1 cellular context compared by ENCODE assay signal in the genomic region with DNA sequence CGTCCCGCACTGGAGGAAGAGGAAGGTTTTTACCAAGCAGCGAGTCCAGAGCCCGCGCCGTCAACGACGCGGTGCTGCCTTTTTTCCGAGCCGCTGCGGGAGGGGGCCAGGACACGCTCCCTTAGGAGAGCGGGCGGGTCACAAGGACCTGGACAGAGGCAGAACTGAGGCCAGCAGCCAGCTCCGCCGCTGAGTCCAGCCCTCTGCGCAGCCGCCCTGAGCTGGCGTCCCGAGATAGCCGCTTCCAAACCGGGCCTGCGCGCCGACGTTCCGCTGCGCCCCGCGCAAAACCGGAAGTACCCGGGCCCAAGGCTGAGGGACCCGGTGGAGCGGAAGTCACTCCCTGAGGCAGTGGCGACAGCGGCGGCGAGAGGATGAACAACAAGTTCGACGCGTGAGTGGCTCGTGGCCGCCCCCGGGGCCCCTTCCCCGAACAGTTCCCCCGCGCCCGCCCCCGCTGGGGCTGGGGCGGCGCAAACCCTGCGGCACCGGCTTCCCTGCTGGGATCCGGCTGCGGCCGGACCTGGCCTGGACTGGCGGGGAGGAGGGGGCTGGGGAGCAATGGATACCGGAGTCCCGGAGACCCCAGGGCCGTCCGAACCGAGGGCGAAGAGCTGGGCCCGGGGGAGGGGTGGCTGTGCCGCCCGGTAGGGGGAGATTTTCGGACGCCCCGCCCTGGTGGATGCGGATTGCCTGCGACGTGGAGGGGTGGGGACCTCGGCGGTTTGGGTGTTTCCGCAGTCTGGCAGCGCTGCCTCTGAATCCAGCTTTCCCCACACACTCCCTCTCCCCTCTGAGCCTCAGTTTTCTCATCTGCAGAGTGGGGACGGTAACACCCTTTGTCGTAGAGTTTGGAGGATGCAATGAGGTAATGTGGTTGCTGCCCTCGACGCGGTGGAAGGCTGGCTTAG.
TF ChIP-seq lines count a peak whose summit lies in the region.

A gene with protein sequence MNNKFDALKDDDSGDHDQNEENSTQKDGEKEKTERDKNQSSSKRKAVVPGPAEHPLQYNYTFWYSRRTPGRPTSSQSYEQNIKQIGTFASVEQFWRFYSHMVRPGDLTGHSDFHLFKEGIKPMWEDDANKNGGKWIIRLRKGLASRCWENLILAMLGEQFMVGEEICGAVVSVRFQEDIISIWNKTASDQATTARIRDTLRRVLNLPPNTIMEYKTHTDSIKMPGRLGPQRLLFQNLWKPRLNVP (plus strand): TSS at position 339 of the 911 bp plus-strand sequence. CDS start 36 bp downstream, at position 375.
A gene (minus strand): TSS at position 207 of the 911 bp plus-strand sequence. CDS start 675 bp downstream, outside the sequence.

TF ChIP-seq in HepG2, 621 proteins besides CTCF, POLR2A, EP300 and RAD21 (continued from another document and continues in another):
- TF ChIP-seq, protein P1, sequence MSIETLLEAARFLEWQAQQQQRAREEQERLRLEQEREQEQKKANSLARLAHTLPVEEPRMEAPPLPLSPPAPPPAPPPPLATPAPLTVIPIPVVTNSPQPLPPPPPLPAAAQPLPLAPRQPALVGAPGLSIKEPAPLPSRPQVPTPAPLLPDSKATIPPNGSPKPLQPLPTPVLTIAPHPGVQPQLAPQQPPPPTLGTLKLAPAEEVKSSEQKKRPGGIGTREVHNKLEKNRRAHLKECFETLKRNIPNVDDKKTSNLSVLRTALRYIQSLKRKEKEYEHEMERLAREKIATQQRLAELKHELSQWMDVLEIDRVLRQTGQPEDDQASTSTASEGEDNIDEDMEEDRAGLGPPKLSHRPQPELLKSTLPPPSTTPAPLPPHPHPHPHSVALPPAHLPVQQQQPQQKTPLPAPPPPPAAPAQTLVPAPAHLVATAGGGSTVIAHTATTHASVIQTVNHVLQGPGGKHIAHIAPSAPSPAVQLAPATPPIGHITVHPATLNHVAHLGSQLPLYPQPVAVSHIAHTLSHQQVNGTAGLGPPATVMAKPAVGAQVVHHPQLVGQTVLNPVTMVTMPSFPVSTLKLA (IDR thresholded peaks at IDR 0.05), result peak; percentile 69
- TF ChIP-seq ARNT2 (CRISPR knock-in tag; IDR thresholded peaks at IDR 0.05; ENCODE audit: low read depth) (peak; percentile 97), ZNF629 (CRISPR knock-in tag; conservative IDR thresholded peaks at IDR 0.05) (peak; percentile 99), TCF7L2 (IDR thresholded peaks at IDR 0.05; ENCODE audit: low read depth, low read length) (no peak), SAP130 (CRISPR knock-in tag; IDR thresholded peaks at IDR 0.05; ENCODE audit: low read depth) (peak; percentile 97), ZNF570 (CRISPR knock-in tag; IDR thresholded peaks at IDR 0.05; ENCODE audit: borderline replicate concordance) (peak; percentile 87; the same call in 1 of the 2 replicates), ZNF776 (CRISPR knock-in tag; IDR thresholded peaks at IDR 0.05) (peak; percentile 89; the same call in 1 of the 2 replicates), SIX1 (CRISPR knock-in tag; IDR thresholded peaks at IDR 0.05; ENCODE audit: borderline replicate concordance) (peak; percentile 3; the same call in 1 of the 2 replicates), CEBPB (IDR thresholded peaks at IDR 0.05; ENCODE audit: borderline replicate concordance, low read depth, low read length) (no peak; the same call in 1 of the 2 replicates), ASH2L (IDR thresholded peaks at IDR 0.05; ENCODE audit: insufficient read length, low read depth, low read length) (peak; percentile 98), KLF16 (CRISPR knock-in tag; IDR thresholded peaks at IDR 0.05) (peak; percentile 58 to 100; a peak in 3 of 4 replicates), NFE2L2 (IDR thresholded peaks at IDR 0.05; ENCODE audit: low read length) (no peak), FOXA3 (CRISPR knock-in tag; IDR thresholded peaks at IDR 0.05) (peak; percentile 87), ZBTB21 (CRISPR knock-in tag; IDR thresholded peaks at IDR 0.05) (peak; percentile 55; the same call in 1 of the 2 replicates), ZBTB8A (CRISPR knock-in tag; IDR thresholded peaks at IDR 0.05; ENCODE audit: borderline replicate concordance, low read depth) (peak; percentile 95), IRF2 (CRISPR knock-in tag; IDR thresholded peaks at IDR 0.05) (peak; percentile 96), ZFP36 (IDR thresholded peaks at IDR 0.05; ENCODE audit: borderline replicate concordance, low read depth, low read length, partially characterized antibody) (no peak), POLR2AphosphoS2 (IDR thresholded peaks at IDR 0.05; ENCODE audit: low read depth, low read length) (0 out of 2 replicates have a peak, but pooled peaks have one; percentile 68), NFE2 (CRISPR knock-in tag; IDR thresholded peaks at IDR 0.05) (no peak), GABPB1 (CRISPR knock-in tag; IDR thresholded peaks at IDR 0.05) (peak; percentile 100), TOE1 (CRISPR knock-in tag; IDR thresholded peaks at IDR 0.05) (peak; percentile 94; the same call in 1 of the 2 replicates), ETV6 (CRISPR knock-in tag; conservative IDR thresholded peaks at IDR 0.05) (peak; percentile 82), HNF4A (CRISPR knock-in tag; IDR thresholded peaks at IDR 0.05) (peak; percentile 53), ATAD3A (CRISPR knock-in tag; IDR thresholded peaks at IDR 0.05) (no peak), SPEN (CRISPR knock-in tag; IDR thresholded peaks at IDR 0.05; ENCODE audit: low read depth) (peak; percentile 100)
- TF ChIP-seq, protein P2, sequence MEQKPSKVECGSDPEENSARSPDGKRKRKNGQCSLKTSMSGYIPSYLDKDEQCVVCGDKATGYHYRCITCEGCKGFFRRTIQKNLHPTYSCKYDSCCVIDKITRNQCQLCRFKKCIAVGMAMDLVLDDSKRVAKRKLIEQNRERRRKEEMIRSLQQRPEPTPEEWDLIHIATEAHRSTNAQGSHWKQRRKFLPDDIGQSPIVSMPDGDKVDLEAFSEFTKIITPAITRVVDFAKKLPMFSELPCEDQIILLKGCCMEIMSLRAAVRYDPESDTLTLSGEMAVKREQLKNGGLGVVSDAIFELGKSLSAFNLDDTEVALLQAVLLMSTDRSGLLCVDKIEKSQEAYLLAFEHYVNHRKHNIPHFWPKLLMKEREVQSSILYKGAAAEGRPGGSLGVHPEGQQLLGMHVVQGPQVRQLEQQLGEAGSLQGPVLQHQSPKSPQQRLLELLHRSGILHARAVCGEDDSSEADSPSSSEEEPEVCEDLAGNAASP (CRISPR knock-in tag; IDR thresholded peaks at IDR 0.05; ENCODE audit: borderline replicate concordance), result peak; percentile 91
- TF ChIP-seq, protein P3, sequence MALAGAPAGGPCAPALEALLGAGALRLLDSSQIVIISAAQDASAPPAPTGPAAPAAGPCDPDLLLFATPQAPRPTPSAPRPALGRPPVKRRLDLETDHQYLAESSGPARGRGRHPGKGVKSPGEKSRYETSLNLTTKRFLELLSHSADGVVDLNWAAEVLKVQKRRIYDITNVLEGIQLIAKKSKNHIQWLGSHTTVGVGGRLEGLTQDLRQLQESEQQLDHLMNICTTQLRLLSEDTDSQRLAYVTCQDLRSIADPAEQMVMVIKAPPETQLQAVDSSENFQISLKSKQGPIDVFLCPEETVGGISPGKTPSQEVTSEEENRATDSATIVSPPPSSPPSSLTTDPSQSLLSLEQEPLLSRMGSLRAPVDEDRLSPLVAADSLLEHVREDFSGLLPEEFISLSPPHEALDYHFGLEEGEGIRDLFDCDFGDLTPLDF (CRISPR knock-in tag; IDR thresholded peaks at IDR 0.05), result peak; percentile 84
- TF ChIP-seq, protein P4, sequence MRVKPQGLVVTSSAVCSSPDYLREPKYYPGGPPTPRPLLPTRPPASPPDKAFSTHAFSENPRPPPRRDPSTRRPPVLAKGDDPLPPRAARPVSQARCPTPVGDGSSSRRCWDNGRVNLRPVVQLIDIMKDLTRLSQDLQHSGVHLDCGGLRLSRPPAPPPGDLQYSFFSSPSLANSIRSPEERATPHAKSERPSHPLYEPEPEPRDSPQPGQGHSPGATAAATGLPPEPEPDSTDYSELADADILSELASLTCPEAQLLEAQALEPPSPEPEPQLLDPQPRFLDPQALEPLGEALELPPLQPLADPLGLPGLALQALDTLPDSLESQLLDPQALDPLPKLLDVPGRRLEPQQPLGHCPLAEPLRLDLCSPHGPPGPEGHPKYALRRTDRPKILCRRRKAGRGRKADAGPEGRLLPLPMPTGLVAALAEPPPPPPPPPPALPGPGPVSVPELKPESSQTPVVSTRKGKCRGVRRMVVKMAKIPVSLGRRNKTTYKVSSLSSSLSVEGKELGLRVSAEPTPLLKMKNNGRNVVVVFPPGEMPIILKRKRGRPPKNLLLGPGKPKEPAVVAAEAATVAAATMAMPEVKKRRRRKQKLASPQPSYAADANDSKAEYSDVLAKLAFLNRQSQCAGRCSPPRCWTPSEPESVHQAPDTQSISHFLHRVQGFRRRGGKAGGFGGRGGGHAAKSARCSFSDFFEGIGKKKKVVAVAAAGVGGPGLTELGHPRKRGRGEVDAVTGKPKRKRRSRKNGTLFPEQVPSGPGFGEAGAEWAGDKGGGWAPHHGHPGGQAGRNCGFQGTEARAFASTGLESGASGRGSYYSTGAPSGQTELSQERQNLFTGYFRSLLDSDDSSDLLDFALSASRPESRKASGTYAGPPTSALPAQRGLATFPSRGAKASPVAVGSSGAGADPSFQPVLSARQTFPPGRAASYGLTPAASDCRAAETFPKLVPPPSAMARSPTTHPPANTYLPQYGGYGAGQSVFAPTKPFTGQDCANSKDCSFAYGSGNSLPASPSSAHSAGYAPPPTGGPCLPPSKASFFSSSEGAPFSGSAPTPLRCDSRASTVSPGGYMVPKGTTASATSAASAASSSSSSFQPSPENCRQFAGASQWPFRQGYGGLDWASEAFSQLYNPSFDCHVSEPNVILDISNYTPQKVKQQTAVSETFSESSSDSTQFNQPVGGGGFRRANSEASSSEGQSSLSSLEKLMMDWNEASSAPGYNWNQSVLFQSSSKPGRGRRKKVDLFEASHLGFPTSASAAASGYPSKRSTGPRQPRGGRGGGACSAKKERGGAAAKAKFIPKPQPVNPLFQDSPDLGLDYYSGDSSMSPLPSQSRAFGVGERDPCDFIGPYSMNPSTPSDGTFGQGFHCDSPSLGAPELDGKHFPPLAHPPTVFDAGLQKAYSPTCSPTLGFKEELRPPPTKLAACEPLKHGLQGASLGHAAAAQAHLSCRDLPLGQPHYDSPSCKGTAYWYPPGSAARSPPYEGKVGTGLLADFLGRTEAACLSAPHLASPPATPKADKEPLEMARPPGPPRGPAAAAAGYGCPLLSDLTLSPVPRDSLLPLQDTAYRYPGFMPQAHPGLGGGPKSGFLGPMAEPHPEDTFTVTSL (CRISPR knock-in tag; IDR thresholded peaks at IDR 0.05; ENCODE audit: borderline replicate concordance), result no peak; the same call in none of the 2 replicates
- TF ChIP-seq, protein P5, sequence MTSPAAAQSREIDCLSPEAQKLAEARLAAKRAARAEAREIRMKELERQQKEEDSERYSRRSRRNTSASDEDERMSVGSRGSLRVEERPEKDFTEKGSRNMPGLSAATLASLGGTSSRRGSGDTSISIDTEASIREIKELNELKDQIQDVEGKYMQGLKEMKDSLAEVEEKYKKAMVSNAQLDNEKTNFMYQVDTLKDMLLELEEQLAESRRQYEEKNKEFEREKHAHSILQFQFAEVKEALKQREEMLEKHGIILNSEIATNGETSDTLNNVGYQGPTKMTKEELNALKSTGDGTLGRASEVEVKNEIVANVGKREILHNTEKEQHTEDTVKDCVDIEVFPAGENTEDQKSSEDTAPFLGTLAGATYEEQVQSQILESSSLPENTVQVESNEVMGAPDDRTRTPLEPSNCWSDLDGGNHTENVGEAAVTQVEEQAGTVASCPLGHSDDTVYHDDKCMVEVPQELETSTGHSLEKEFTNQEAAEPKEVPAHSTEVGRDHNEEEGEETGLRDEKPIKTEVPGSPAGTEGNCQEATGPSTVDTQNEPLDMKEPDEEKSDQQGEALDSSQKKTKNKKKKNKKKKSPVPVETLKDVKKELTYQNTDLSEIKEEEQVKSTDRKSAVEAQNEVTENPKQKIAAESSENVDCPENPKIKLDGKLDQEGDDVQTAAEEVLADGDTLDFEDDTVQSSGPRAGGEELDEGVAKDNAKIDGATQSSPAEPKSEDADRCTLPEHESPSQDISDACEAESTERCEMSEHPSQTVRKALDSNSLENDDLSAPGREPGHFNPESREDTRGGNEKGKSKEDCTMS (CRISPR knock-in tag; conservative IDR thresholded peaks at IDR 0.05), result no peak; the same call in 1 of the 2 replicates
- TF ChIP-seq, protein P6, sequence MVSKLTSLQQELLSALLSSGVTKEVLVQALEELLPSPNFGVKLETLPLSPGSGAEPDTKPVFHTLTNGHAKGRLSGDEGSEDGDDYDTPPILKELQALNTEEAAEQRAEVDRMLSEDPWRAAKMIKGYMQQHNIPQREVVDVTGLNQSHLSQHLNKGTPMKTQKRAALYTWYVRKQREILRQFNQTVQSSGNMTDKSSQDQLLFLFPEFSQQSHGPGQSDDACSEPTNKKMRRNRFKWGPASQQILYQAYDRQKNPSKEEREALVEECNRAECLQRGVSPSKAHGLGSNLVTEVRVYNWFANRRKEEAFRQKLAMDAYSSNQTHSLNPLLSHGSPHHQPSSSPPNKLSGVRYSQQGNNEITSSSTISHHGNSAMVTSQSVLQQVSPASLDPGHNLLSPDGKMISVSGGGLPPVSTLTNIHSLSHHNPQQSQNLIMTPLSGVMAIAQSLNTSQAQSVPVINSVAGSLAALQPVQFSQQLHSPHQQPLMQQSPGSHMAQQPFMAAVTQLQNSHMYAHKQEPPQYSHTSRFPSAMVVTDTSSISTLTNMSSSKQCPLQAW (CRISPR knock-in tag; IDR thresholded peaks at IDR 0.05), result peak; percentile 98
- TF ChIP-seq, protein P7, sequence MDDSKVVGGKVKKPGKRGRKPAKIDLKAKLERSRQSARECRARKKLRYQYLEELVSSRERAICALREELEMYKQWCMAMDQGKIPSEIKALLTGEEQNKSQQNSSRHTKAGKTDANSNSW (CRISPR knock-in tag; IDR thresholded peaks at IDR 0.05; ENCODE audit: borderline replicate concordance), result peak; percentile 87; the same call in 1 of the 2 replicates
- TF ChIP-seq, protein P8, sequence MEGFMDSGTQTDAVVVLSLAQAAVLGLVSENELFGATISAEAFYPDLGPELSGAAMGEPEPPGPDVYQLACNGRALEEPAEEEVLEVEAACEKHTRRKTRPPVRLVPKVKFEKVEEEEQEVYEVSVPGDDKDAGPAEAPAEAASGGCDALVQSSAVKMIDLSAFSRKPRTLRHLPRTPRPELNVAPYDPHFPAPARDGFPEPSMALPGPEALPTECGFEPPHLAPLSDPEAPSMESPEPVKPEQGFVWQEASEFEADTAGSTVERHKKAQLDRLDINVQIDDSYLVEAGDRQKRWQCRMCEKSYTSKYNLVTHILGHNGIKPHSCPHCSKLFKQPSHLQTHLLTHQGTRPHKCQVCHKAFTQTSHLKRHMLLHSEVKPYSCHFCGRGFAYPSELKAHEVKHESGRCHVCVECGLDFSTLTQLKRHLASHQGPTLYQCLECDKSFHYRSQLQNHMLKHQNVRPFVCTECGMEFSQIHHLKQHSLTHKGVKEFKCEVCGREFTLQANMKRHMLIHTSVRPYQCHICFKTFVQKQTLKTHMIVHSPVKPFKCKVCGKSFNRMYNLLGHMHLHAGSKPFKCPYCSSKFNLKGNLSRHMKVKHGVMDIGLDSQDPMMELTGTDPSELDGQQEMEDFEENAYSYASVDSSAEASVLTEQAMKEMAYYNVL (CRISPR knock-in tag; IDR thresholded peaks at IDR 0.05; ENCODE audit: borderline replicate concordance), result peak; percentile 94; the same call in 1 of the 2 replicates
- TF ChIP-seq, protein P9, sequence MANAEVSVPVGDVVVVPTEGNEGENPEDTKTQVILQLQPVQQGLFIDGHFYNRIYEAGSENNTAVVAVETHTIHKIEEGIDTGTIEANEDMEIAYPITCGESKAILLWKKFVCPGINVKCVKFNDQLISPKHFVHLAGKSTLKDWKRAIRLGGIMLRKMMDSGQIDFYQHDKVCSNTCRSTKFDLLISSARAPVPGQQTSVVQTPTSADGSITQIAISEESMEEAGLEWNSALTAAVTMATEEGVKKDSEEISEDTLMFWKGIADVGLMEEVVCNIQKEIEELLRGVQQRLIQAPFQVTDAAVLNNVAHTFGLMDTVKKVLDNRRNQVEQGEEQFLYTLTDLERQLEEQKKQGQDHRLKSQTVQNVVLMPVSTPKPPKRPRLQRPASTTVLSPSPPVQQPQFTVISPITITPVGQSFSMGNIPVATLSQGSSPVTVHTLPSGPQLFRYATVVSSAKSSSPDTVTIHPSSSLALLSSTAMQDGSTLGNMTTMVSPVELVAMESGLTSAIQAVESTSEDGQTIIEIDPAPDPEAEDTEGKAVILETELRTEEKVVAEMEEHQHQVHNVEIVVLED (CRISPR knock-in tag; IDR thresholded peaks at IDR 0.05; ENCODE audit: borderline replicate concordance), result peak; percentile 97
